Comparison of ENCODE assay signal across 18 cellular contexts in the genomic region with DNA sequence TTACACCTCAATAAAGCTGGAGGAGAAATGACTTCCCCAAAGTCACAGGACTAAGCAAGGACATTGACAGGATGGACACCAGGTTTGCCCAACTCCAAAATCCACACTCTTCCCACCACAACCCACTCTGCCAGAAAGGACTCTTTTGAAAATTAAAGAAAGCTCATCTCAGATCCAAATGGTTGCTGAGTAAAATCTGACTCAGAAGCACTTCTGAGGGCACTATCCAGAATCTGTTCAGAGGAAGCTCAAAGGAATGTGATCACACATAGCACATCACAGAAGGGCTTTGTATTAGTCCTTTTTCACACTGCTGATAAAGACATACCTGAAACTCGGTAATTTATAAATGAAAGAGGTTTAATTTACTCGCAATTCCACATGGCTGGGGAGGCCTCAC.
"Had no signal": no experiment of that assay in that cellular context is flagged by ENCODE, and none has a peak within 500 bp of the region (broad histone marks: within the 10 kb centered on the region; RNA-seq: fewer than 3 reads in every experiment).

No MANE protein-coding gene starts in this region.

- H3K9me3 Mint-ChIP-seq: activated CD4-positive, alpha-beta T cell treated with anti-CD3 and anti-CD28 coated beads, Interleukin-2, amount 10 ng/mL, durations not matched to agents 24 days and 14 days; activated naive CD4-positive, alpha-beta T cell treated with anti-CD3 and anti-CD28 coated beads, Interleukin-2, amount 10 ng/mL, durations not matched to agents 7 days and 5 days; central memory CD8-positive, alpha-beta T cell had no signal

- DNase-seq: activated CD4-positive, alpha-beta T cell treated with anti-CD3 and anti-CD28 coated beads, Interleukin-2, amount 10 ng/mL, durations not matched to agents 24 days and 14 days; activated CD8-positive, alpha-beta memory T cell treated with anti-CD3 and anti-CD28 coated beads for 24 hours; activated naive CD4-positive, alpha-beta T cell treated with anti-CD3 and anti-CD28 coated beads, Interleukin-2, amount 10 ng/mL, durations not matched to agents 7 days and 5 days; adrenal gland; effector memory CD4-positive, alpha-beta T cell; glutamatergic neuron; left colon; mucosa of descending colon; naive thymus-derived CD8-positive, alpha-beta T cell; right cardiac atrium; stimulated activated CD4-positive, alpha-beta T cell treated with anti-CD3 and anti-CD28 coated beads, Interleukin-1b, Interleukin-23, amount 100 ng/mL, for 48 hours; substantia nigra; trophoblast cell had no signal

- H3K36me3 Mint-ChIP-seq: activated naive CD4-positive, alpha-beta T cell treated with anti-CD3 and anti-CD28 coated beads, Interleukin-2, amount 10 ng/mL, durations not matched to agents 7 days and 5 days; WTC11 had no signal

- ATAC-seq: activated T-helper 17 cell treated with anti-CD3 and anti-CD28 coated beads, Interleukin-2, amount 50 U/mL, for 72 hours; mucosa of descending colon; naive thymus-derived CD8-positive, alpha-beta T cell; right cardiac atrium; stimulated activated memory B cell treated with anti-CD40 and anti-IgM and Interleukin-4, amounts not matched to agents 10 μg/mL and 1 μg/mL and 100 μg/mL, for 72 hours; WTC11 had no signal

- H3K4me3 Mint-ChIP-seq: activated CD4-positive, alpha-beta T cell treated with anti-CD3 and anti-CD28 coated beads, Interleukin-2, amount 10 ng/mL, durations not matched to agents 24 days and 14 days; activated naive CD4-positive, alpha-beta T cell treated with anti-CD3 and anti-CD28 coated beads, Interleukin-2, amount 10 ng/mL, durations not matched to agents 7 days and 5 days; activated T-helper 17 cell treated with anti-CD3 and anti-CD28 coated beads, Interleukin-2, amount 50 U/mL, for 72 hours; central memory CD8-positive, alpha-beta T cell; naive thymus-derived CD8-positive, alpha-beta T cell; stimulated activated memory B cell treated with anti-CD40 and anti-IgM and Interleukin-4, amounts not matched to agents 10 μg/mL and 1 μg/mL and 100 μg/mL, for 72 hours; WTC11 had no signal

- H3K4me1 ChIP-seq: adrenal gland had no signal

- H3K27me3 Mint-ChIP-seq: activated CD4-positive, alpha-beta T cell treated with anti-CD3 and anti-CD28 coated beads, Interleukin-2, amount 10 ng/mL, durations not matched to agents 24 days and 14 days; activated naive CD4-positive, alpha-beta T cell treated with anti-CD3 and anti-CD28 coated beads, Interleukin-2, amount 10 ng/mL, durations not matched to agents 7 days and 5 days; activated T-helper 17 cell treated with anti-CD3 and anti-CD28 coated beads, Interleukin-2, amount 50 U/mL, for 72 hours; central memory CD8-positive, alpha-beta T cell; naive thymus-derived CD8-positive, alpha-beta T cell; progenitor cell of endocrine pancreas; stimulated activated memory B cell treated with anti-CD40 and anti-IgM and Interleukin-4, amounts not matched to agents 10 μg/mL and 1 μg/mL and 100 μg/mL, for 72 hours had no signal

- H3K27me3 ChIP-seq: adrenal gland had no signal

- H3K4me3 ChIP-seq: adrenal gland, mucosa of descending colon had no signal

- H3K27ac Mint-ChIP-seq: activated CD4-positive, alpha-beta T cell treated with anti-CD3 and anti-CD28 coated beads, Interleukin-2, amount 10 ng/mL, durations not matched to agents 24 days and 14 days; activated naive CD4-positive, alpha-beta T cell treated with anti-CD3 and anti-CD28 coated beads, Interleukin-2, amount 10 ng/mL, durations not matched to agents 7 days and 5 days; activated T-helper 17 cell treated with anti-CD3 and anti-CD28 coated beads, Interleukin-2, amount 50 U/mL, for 72 hours; naive thymus-derived CD8-positive, alpha-beta T cell; progenitor cell of endocrine pancreas; stimulated activated memory B cell treated with anti-CD40 and anti-IgM and Interleukin-4, amounts not matched to agents 10 μg/mL and 1 μg/mL and 100 μg/mL, for 72 hours; WTC11 had no signal

- H3K27ac ChIP-seq: adrenal gland had no signal

- H3K36me3 ChIP-seq: adrenal gland had no signal

- H3K4me1 Mint-ChIP-seq: activated CD4-positive, alpha-beta T cell treated with anti-CD3 and anti-CD28 coated beads, Interleukin-2, amount 10 ng/mL, durations not matched to agents 24 days and 14 days; activated naive CD4-positive, alpha-beta T cell treated with anti-CD3 and anti-CD28 coated beads, Interleukin-2, amount 10 ng/mL, durations not matched to agents 7 days and 5 days; activated T-helper 17 cell treated with anti-CD3 and anti-CD28 coated beads, Interleukin-2, amount 50 U/mL, for 72 hours; central memory CD8-positive, alpha-beta T cell; stimulated activated memory B cell treated with anti-CD40 and anti-IgM and Interleukin-4, amounts not matched to agents 10 μg/mL and 1 μg/mL and 100 μg/mL, for 72 hours had no signal

- H3K9me3 ChIP-seq: adrenal gland, mucosa of descending colon had no signal
